ENCODE assay signal across 12 cellular contexts in the genomic region with DNA sequence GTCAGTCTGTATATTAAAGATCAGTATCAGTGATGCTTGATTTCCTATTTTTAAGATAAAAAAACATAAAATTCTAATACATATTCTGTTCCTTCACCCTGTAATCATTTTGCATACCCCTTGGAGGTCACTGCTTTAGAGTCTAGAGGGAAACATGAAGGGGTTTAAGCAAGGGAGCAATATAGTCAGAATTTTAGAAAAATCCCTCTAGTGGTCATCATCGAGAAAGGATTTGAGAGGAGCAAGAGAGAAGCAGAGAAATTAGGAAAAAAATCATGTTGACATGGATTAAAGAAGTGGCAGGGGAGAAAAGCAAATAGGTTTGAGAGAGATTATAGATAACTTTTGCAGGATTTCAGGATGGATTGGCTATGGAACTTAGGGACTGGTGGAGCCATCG. TPM values are rescaled to one million over a fixed set of nuclear protein-coding genes. Genes with fewer than 3 reads are reported as not detected.
A peak's percentile ranks its signal among the peaks of the same experiment; 100 is the strongest.
DNase-seq lines count a peak whose midpoint lies in the region; ATAC-seq, FAIRE-seq and TF ChIP-seq lines count a peak whose summit lies in the region.
"Had no signal": no experiment of that assay in that cellular context is flagged by ENCODE, and none has a peak within 500 bp of the region (broad histone marks: within the 10 kb centered on the region; RNA-seq: fewer than 3 reads in every experiment).

No MANE protein-coding gene starts in this region.

- WGBS in SK-N-SH (ENCODE audit: low lambda C conversion rate), result 16% methylated on average over 2 of the region's 2 CpGs

- no peaks in the 10 kb centered on the region for H3K9me3 ChIP-seq in SK-N-SH

- H3F3A ChIP-seq in SK-N-SH (replicated peaks; ENCODE audit: insufficient read depth), result no peaks in the 10 kb centered on the region

- peak; percentile 44; the same call in 1 of the 2 replicates for TF ChIP-seq RAD21 in SK-N-SH (IDR thresholded peaks at IDR 0.05; ENCODE audit: low read length)

- H3K4me2 ChIP-seq in SK-N-SH, result no peak overlapping the region

- TF ChIP-seq CTCF in AG09309 (IDR thresholded peaks at IDR 0.05; ENCODE audit: control insufficient read depth, insufficient read depth, low read depth, low read length, missing control alignments), result peak; percentile 49
- TF ChIP-seq CTCF in SK-N-SH (IDR thresholded peaks at IDR 0.05), result peak; percentile 55
- peak; percentile 19 for TF ChIP-seq CTCF in foreskin fibroblast (IDR thresholded peaks at IDR 0.05; ENCODE audit: low read depth, low read length)

- no peaks in the 10 kb centered on the region for H3K79me2 ChIP-seq in SK-N-SH (ENCODE audit: insufficient read depth)

- no peak for ATAC-seq in HG03565 (IDR thresholded peaks at IDR 0.05; ENCODE audit: unreplicated experiment)
- ATAC-seq: activated CD8-positive, alpha-beta memory T cell treated with anti-CD3 and anti-CD28 coated beads, Interleukin-2, amount 10 ng/mL, durations not matched to agents 7 days and 5 days had no signal

- no peak overlapping the region for H3K4me3 ChIP-seq in AG09309 (ENCODE audit: control insufficient read depth, low read depth, low read length)
- no peak overlapping the region for H3K4me3 ChIP-seq in SK-N-SH (ENCODE audit: low read depth in 2 of 2, low read length in 1 of 2)
- H3K4me3 ChIP-seq in foreskin fibroblast (ENCODE audit: low read depth in 1 of 2, low read length in 2 of 2), result no peak overlapping the region

- no peaks in the 10 kb centered on the region for H4K20me1 ChIP-seq in SK-N-SH (ENCODE audit: insufficient read depth)

- POLR2A ChIA-PET in SK-N-SH (lab: Yijun Ruan, JAX), result no interaction called here

- no peak overlapping the region for H3K9ac ChIP-seq in SK-N-SH

- no peak overlapping the region for H3K27ac ChIP-seq in SK-N-SH (ENCODE audit: low read depth in 2 of 2, low read length in 1 of 2)

- FAIRE-seq in GM19239 (lab: Jason Lieb, UNC), result peak; percentile 8
- FAIRE-seq: HTR-8/SVneo had no signal

- no peaks in the 10 kb centered on the region for H3K9me2 ChIP-seq in SK-N-SH

- DNase-seq in AG09309 (ENCODE audit: low read depth) (no peak), GM19239 (ENCODE audit: insufficient read length, low spot score) (no peak), SK-N-SH (peak; percentile 39), foreskin fibroblast (peak in 1 of 2 donors; percentile 10), DMS79 (lab: John Stamatoyannopoulos, UW) (no peak), GF-D8 (lab: John Stamatoyannopoulos, UW) (no peak), T-helper 1 cell (no peak)
- DNase-seq: activated CD8-positive, alpha-beta memory T cell treated with anti-CD3 and anti-CD28 coated beads, Interleukin-2, amount 10 ng/mL, durations not matched to agents 7 days and 5 days; NCI-H446 treated with DMSO at 0.1 percent for 48 hours; stimulated activated naive B cell treated with anti-CD40 and anti-IgM and Interleukin-4, amounts not matched to agents 10 μg/mL and 1 μg/mL and 100 μg/mL, for 72 hours had no signal

- CTCF ChIA-PET in SK-N-SH (lab: Yijun Ruan, JAX), result interaction anchor here (0.5 to 1.0 kb wide), 4 partner anchors 9 to 597 kb away, joined by 3 read pairs; a partner anchor contains a TSS

- no peak for TF ChIP-seq EP300 in SK-N-SH (IDR thresholded peaks at IDR 0.05; ENCODE audit: borderline replicate concordance in 1 of 2, low read depth in 1 of 2, low read length in 1 of 2)

- no peaks in the 10 kb centered on the region for H3K4me1 ChIP-seq in SK-N-SH (ENCODE audit: control insufficient read depth in 1 of 2, insufficient read depth in 2 of 2, low read depth in 1 of 2, low read length in 1 of 2)

- 0 out of 2 replicates have a peak, but pooled peaks cover 6% of the 10 kb centered on the region for H3K27me3 ChIP-seq in SK-N-SH (ENCODE audit: insufficient read depth)

- peaks cover 0 to 4% of the 10 kb centered on the region in 2 experiments for H3K36me3 ChIP-seq in SK-N-SH (replicated peaks in 1 of 2; ENCODE audit: control insufficient read depth in 1 of 2, insufficient read depth in 2 of 2, low read length in 1 of 2)

- no peak overlapping the region for H2AFZ ChIP-seq in SK-N-SH (ENCODE audit: low read depth)

TF ChIP-seq in SK-N-SH, 30 proteins besides CTCF, POLR2A, EP300 and RAD21:
- TF ChIP-seq NFIC (IDR thresholded peaks at IDR 0.05; ENCODE audit: borderline replicate concordance) (no peak), YY1 (IDR thresholded peaks at IDR 0.05; ENCODE audit: low read depth) (no peak), RXRA (IDR thresholded peaks at IDR 0.05; ENCODE audit: borderline replicate concordance, low read depth) (no peak), MXI1 (IDR thresholded peaks at IDR 0.05; ENCODE audit: low read depth, low read length) (no peak), CHD2 (IDR thresholded peaks at IDR 0.05; ENCODE audit: low read length, partially characterized antibody) (no peak), SMC3 (IDR thresholded peaks at IDR 0.05; ENCODE audit: low read depth, low read length) (peak; percentile 22; the same call in 1 of the 2 replicates)
- TF ChIP-seq, protein P1, sequence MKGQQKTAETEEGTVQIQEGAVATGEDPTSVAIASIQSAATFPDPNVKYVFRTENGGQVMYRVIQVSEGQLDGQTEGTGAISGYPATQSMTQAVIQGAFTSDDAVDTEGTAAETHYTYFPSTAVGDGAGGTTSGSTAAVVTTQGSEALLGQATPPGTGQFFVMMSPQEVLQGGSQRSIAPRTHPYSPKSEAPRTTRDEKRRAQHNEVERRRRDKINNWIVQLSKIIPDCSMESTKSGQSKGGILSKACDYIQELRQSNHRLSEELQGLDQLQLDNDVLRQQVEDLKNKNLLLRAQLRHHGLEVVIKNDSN (IDR thresholded peaks at IDR 0.05; ENCODE audit: borderline replicate concordance, low read depth), result no peak
- TF ChIP-seq, protein P2, sequence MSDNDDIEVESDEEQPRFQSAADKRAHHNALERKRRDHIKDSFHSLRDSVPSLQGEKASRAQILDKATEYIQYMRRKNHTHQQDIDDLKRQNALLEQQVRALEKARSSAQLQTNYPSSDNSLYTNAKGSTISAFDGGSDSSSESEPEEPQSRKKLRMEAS (IDR thresholded peaks at IDR 0.05; ENCODE audit: low read depth), result no peak

RNA-seq across cellular contexts. Expression of a gene that starts 11.1 kb away (rescaled TPM):
- polyA plus RNA-seq in SK-N-SH (2012; rRNA removed), result 23.5 and 26.9 TPM in 2 replicates
- polyA plus RNA-seq in SK-N-SH (2012; cell fraction: cytosol; rRNA removed), result 13.7 and 18.0 TPM in 2 replicates
- 21.8 and 23.3 TPM in 2 replicates for polyA plus RNA-seq in SK-N-SH (2012; cell fraction: nucleus; rRNA removed)

RNA-seq across cellular contexts. Expression of a gene that starts 17.3 kb away (rescaled TPM):
- 0.12 and 0.15 TPM in 2 replicates for polyA plus RNA-seq in SK-N-SH (2012; rRNA removed)
- 0.12 and 0.17 TPM in 2 replicates for polyA plus RNA-seq in SK-N-SH (2012; cell fraction: cytosol; rRNA removed)
- polyA plus RNA-seq in SK-N-SH (2012; cell fraction: nucleus; rRNA removed), result 0.56 and 0.60 TPM in 2 replicates

RNA-seq across cellular contexts. Expression of a gene that starts 19.5 kb away (rescaled TPM):
- polyA plus RNA-seq in SK-N-SH (2012; rRNA removed), result not detected in 2 replicates
- not detected in 2 replicates for polyA plus RNA-seq in SK-N-SH (2012; cell fraction: cytosol; rRNA removed)
- not detected in 2 replicates for polyA plus RNA-seq in SK-N-SH (2012; cell fraction: nucleus; rRNA removed)
